In the genomic region with DNA sequence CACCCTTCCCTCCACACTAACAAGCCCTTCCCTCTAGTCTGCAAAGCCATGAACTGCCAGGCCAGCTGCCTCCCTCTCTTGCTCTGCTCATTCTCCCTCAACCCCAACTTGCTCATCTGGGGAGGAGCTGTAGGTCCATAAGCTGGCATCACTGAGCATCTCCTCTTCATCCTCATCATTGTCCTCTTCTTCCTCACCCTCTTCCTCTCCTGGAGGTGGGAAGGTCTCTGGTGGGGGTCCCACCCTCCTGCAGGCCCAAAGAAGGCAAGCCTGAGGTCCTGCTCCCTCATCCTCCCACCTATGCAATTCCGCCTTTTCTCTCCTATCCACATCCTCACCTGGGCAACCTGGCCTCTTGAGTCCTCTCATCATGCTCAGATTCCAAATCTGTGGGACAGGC, we compare ENCODE assay signal across 18 cellular contexts. TPM values are rescaled to one million over a fixed set of nuclear protein-coding genes. Genes with fewer than 3 reads are reported as not detected.
A peak's percentile ranks its signal among the peaks of the same experiment; 100 is the strongest.
DNase-seq lines count a peak whose midpoint lies in the region; ATAC-seq and TF ChIP-seq lines count a peak whose summit lies in the region.
"Had no signal": no experiment of that assay in that cellular context is flagged by ENCODE, and none has a peak within 500 bp of the region (broad histone marks: within the 10 kb centered on the region; RNA-seq: fewer than 3 reads in every experiment).

No MANE protein-coding gene starts in this region.

- H3K4me3 Mint-ChIP-seq in CD8-positive, alpha-beta memory T cell = peak overlapping the region in 1 of 7 donors; percentile 59
- no peak overlapping the region for H3K4me3 Mint-ChIP-seq in activated naive CD8-positive, alpha-beta T cell treated with anti-CD3 and anti-CD28 coated beads, Interleukin-2, amount 10 ng/mL, durations not matched to agents 7 days and 5 days
- peak overlapping the region; percentile 27 for H3K4me3 Mint-ChIP-seq in neural progenitor cell
- H3K4me3 Mint-ChIP-seq: activated B cell treated with CpG ODN at 0.5 μM for 24 hours, endodermal cell had no signal

- DNase-seq in CD8-positive, alpha-beta memory T cell = no peak
- no peak for DNase-seq in activated naive CD8-positive, alpha-beta T cell treated with anti-CD3 and anti-CD28 coated beads, Interleukin-2, amount 10 ng/mL, durations not matched to agents 7 days and 5 days
- DNase-seq in neural progenitor cell (ENCODE audit: low spot score) (no peak), RWPE1 (ENCODE audit: low spot score) (no peak)
- DNase-seq: activated B cell treated with CpG ODN at 0.5 μM for 24 hours, endodermal cell, GF-D8, glutamatergic neuron, H7, NCI-H1436 treated with DMSO at 0.1 percent for 48 hours, NCI-H2171, NCI-H69, nucleus accumbens, OCI-M1 had no signal

- H3K9me3 ChIP-seq in CD8-positive, alpha-beta memory T cell (ENCODE audit: low read length) = no peaks in the 10 kb centered on the region
- H3K9me3 ChIP-seq in Loucy (ENCODE audit: insufficient read depth, low read depth, low read length) (no peaks in the 10 kb centered on the region), neural progenitor cell (ENCODE audit: low read depth) (no peaks in the 10 kb centered on the region)

- H3K9me3 Mint-ChIP-seq in CD8-positive, alpha-beta memory T cell = no peaks in the 10 kb centered on the region
- H3K9me3 Mint-ChIP-seq in activated naive CD8-positive, alpha-beta T cell treated with anti-CD3 and anti-CD28 coated beads, Interleukin-2, amount 10 ng/mL, durations not matched to agents 7 days and 5 days = no peaks in the 10 kb centered on the region
- no peaks in the 10 kb centered on the region for H3K9me3 Mint-ChIP-seq in neural progenitor cell
- H3K9me3 Mint-ChIP-seq: activated B cell treated with CpG ODN at 0.5 μM for 24 hours, endodermal cell had no signal

- no peaks in the 10 kb centered on the region for H3K9me2 ChIP-seq in Loucy (replicated peaks; ENCODE audit: low read depth, low read length)

- ATAC-seq in activated naive CD8-positive, alpha-beta T cell treated with anti-CD3 and anti-CD28 coated beads, Interleukin-2, amount 10 ng/mL, durations not matched to agents 7 days and 5 days (ENCODE audit: low read depth) = no peak
- no peak for ATAC-seq in GM19397 (IDR thresholded peaks at IDR 0.05; ENCODE audit: unreplicated experiment)
- no peak for ATAC-seq in HG02571 (IDR thresholded peaks at IDR 0.05; ENCODE audit: unreplicated experiment)
- ATAC-seq: right cardiac atrium had no signal

- CTCF ChIA-PET in CD8-positive, alpha-beta memory T cell (lab: Charles Lee) = no interaction called here
- CTCF ChIA-PET in RWPE1 (lab: Yijun Ruan, JAX) = no interaction called here

- peak overlapping the region; percentile 98 for H3K9ac ChIP-seq in Loucy (ENCODE audit: low read depth, low read length, poor library complexity, severe bottlenecking)
- no peak overlapping the region for H3K9ac ChIP-seq in neural progenitor cell

- H3K4me3 ChIP-seq in CD8-positive, alpha-beta memory T cell (ENCODE audit: low read length) = no peak overlapping the region
- H3K4me3 ChIP-seq in Loucy (ENCODE audit: low read length, poor library complexity, severe bottlenecking) (peak overlapping the region; percentile 98), neural progenitor cell (no peak overlapping the region)

- H3K4me2 ChIP-seq in Loucy (ENCODE audit: low read depth, low read length, poor library complexity, severe bottlenecking) = peak overlapping the region; percentile 100
- H3K4me2 ChIP-seq in neural progenitor cell = peak overlapping the region; percentile 85

- no peaks in the 10 kb centered on the region for H3K27me3 Mint-ChIP-seq in CD8-positive, alpha-beta memory T cell
- no peaks in the 10 kb centered on the region for H3K27me3 Mint-ChIP-seq in activated naive CD8-positive, alpha-beta T cell treated with anti-CD3 and anti-CD28 coated beads, Interleukin-2, amount 10 ng/mL, durations not matched to agents 7 days and 5 days
- H3K27me3 Mint-ChIP-seq in neural progenitor cell (ENCODE audit: insufficient read depth, low read depth) = peaks cover 10% of the 10 kb centered on the region
- H3K27me3 Mint-ChIP-seq: activated B cell treated with CpG ODN at 0.5 μM for 24 hours had no signal

- POLR2A ChIA-PET in CD8-positive, alpha-beta memory T cell (lab: Charles Lee) = no interaction called here
- POLR2A ChIA-PET in activated naive CD8-positive, alpha-beta T cell treated with anti-CD3 and anti-CD28 coated beads, Interleukin-2, amount 10 ng/mL, durations not matched to agents 7 days and 5 days (lab: Charles Lee) = no interaction called here
- POLR2A ChIA-PET in RWPE1 (lab: Yijun Ruan, JAX; ENCODE audit: low non-redundant PET) = no interaction called here

- H3K27ac ChIP-seq in CD8-positive, alpha-beta memory T cell (ENCODE audit: low read depth, low read length) = peak overlapping the region; percentile 77
- H3K27ac ChIP-seq in neural progenitor cell (no peak overlapping the region), RWPE1 (no peak overlapping the region)

- H4K20me1 ChIP-seq in Loucy (ENCODE audit: insufficient read depth, low read length, poor library complexity, severe bottlenecking) (no peaks in the 10 kb centered on the region), neural progenitor cell (ENCODE audit: low read depth) (peaks cover under 1% of the 10 kb centered on the region)

- no peak overlapping the region for H2AFZ ChIP-seq in Loucy (ENCODE audit: low read length)
- no peak overlapping the region for H2AFZ ChIP-seq in neural progenitor cell (replicated peaks)

- H3K36me3 ChIP-seq in CD8-positive, alpha-beta memory T cell (ENCODE audit: insufficient read depth, low read length) = no peaks in the 10 kb centered on the region
- peaks cover 9% of the 10 kb centered on the region; the same call in 1 of the 2 replicates for H3K36me3 ChIP-seq in Loucy (ENCODE audit: insufficient read depth, low read length)
- H3K36me3 ChIP-seq in neural progenitor cell = no peaks in the 10 kb centered on the region

- H3K79me2 ChIP-seq in Loucy (ENCODE audit: insufficient read depth, low read length) (peaks cover 47% of the 10 kb centered on the region), neural progenitor cell (ENCODE audit: low read depth) (peaks cover 13% of the 10 kb centered on the region)

- peaks cover 64% of the 10 kb centered on the region for H3K4me1 ChIP-seq in CD8-positive, alpha-beta memory T cell (ENCODE audit: insufficient read depth, low read length)
- peaks cover 66% of the 10 kb centered on the region for H3K4me1 ChIP-seq in Loucy (ENCODE audit: insufficient read depth, low read length, poor library complexity, severe bottlenecking)
- peaks cover 11% of the 10 kb centered on the region for H3K4me1 ChIP-seq in neural progenitor cell

- no peak for TF ChIP-seq CTCF in Loucy (conservative IDR thresholded peaks at IDR 0.05; ENCODE audit: low read length)
- TF ChIP-seq CTCF in neural progenitor cell (IDR thresholded peaks at IDR 0.05) = no peak
- no peak for TF ChIP-seq CTCF in RWPE1 (conservative IDR thresholded peaks at IDR 0.05; ENCODE audit: low read depth)

- no peaks in the 10 kb centered on the region for H3K27me3 ChIP-seq in CD8-positive, alpha-beta memory T cell (ENCODE audit: insufficient read depth, low read length, poor library complexity, severe bottlenecking)
- H3K27me3 ChIP-seq in Loucy (ENCODE audit: insufficient read depth, low read length, poor library complexity, severe bottlenecking) = no peaks in the 10 kb centered on the region
- H3K27me3 ChIP-seq in neural progenitor cell = peaks cover 14% of the 10 kb centered on the region

- no peaks in the 10 kb centered on the region for H3F3A ChIP-seq in Loucy (ENCODE audit: low read depth)
- peaks cover 8% of the 10 kb centered on the region for H3F3A ChIP-seq in neural progenitor cell (ENCODE audit: low read depth)

- peak overlapping the region in 6 of 8 donors; percentile 27 to 79 (median 66) for H3K27ac Mint-ChIP-seq in CD8-positive, alpha-beta memory T cell
- peak overlapping the region; percentile 37 for H3K27ac Mint-ChIP-seq in activated naive CD8-positive, alpha-beta T cell treated with anti-CD3 and anti-CD28 coated beads, Interleukin-2, amount 10 ng/mL, durations not matched to agents 7 days and 5 days
- H3K27ac Mint-ChIP-seq in neural progenitor cell = peak overlapping the region; percentile 42
- H3K27ac Mint-ChIP-seq: endodermal cell had no signal

- peaks cover 0 to 4% (median 0%) of the 10 kb centered on the region in 3 donors for H3K36me3 Mint-ChIP-seq in CD8-positive, alpha-beta memory T cell
- peaks cover 18% of the 10 kb centered on the region for H3K36me3 Mint-ChIP-seq in activated naive CD8-positive, alpha-beta T cell treated with anti-CD3 and anti-CD28 coated beads, Interleukin-2, amount 10 ng/mL, durations not matched to agents 7 days and 5 days
- H3K36me3 Mint-ChIP-seq in neural progenitor cell = peaks cover 16% of the 10 kb centered on the region

- peaks cover 32 to 34% (median 32%) of the 10 kb centered on the region in 3 donors for H3K4me1 Mint-ChIP-seq in CD8-positive, alpha-beta memory T cell
- H3K4me1 Mint-ChIP-seq in activated naive CD8-positive, alpha-beta T cell treated with anti-CD3 and anti-CD28 coated beads, Interleukin-2, amount 10 ng/mL, durations not matched to agents 7 days and 5 days = peaks cover 28% of the 10 kb centered on the region
- peaks cover 22% of the 10 kb centered on the region for H3K4me1 Mint-ChIP-seq in neural progenitor cell

RNA-seq across cellular contexts. Expression of gene ZNF692, which starts 2.7 kb away (rescaled TPM):
- total RNA-seq in CD8-positive, alpha-beta memory T cell = 10 to 100 TPM; 56.0 to 58.7 TPM
- polyA plus RNA-seq in CD8-positive, alpha-beta memory T cell = 9.6 TPM
- 10 to 100 TPM; 58.6 to 70.2 TPM for total RNA-seq in activated naive CD8-positive, alpha-beta T cell treated with anti-CD3 and anti-CD28 coated beads, Interleukin-2, amount 10 ng/mL, durations not matched to agents 7 days and 5 days
- total RNA-seq in neural progenitor cell (ENCODE audit: low replicate concordance) = 37.8 and 84.9 TPM in 2 replicates

RNA-seq across cellular contexts. Expression of gene ZNF672, which starts 18.2 kb away (rescaled TPM):
- 10 to 100 TPM; 52.1 to 55.2 TPM for total RNA-seq in CD8-positive, alpha-beta memory T cell
- 29.6 TPM for polyA plus RNA-seq in CD8-positive, alpha-beta memory T cell
- 10 to 100 TPM; 51.0 to 53.6 TPM for total RNA-seq in activated naive CD8-positive, alpha-beta T cell treated with anti-CD3 and anti-CD28 coated beads, Interleukin-2, amount 10 ng/mL, durations not matched to agents 7 days and 5 days
- 16.9 and 35.5 TPM in 2 replicates for total RNA-seq in neural progenitor cell (ENCODE audit: low replicate concordance)

RNA-seq across cellular contexts. Expression of gene SH3BP5L, which starts 30.5 kb away (rescaled TPM):
- total RNA-seq in CD8-positive, alpha-beta memory T cell = 10 to 100 TPM; 20.1 to 21.8 TPM
- polyA plus RNA-seq in CD8-positive, alpha-beta memory T cell = 3.8 TPM
- total RNA-seq in activated naive CD8-positive, alpha-beta T cell treated with anti-CD3 and anti-CD28 coated beads, Interleukin-2, amount 10 ng/mL, durations not matched to agents 7 days and 5 days = 10 to 100 TPM; 32.8 to 34.7 TPM
- 9.6 and 30.8 TPM in 2 replicates for total RNA-seq in neural progenitor cell (ENCODE audit: low replicate concordance)

RNA-seq across cellular contexts. Expression of gene PGBD2, which starts 49.9 kb away (rescaled TPM):
- 1 to 10 TPM; 7.0 to 8.1 TPM for total RNA-seq in CD8-positive, alpha-beta memory T cell
- 13.7 TPM for polyA plus RNA-seq in CD8-positive, alpha-beta memory T cell
- 10 to 100 TPM in 1 of 2 experiments, 1 to 10 TPM in 1; 9.6 to 10.1 TPM for total RNA-seq in activated naive CD8-positive, alpha-beta T cell treated with anti-CD3 and anti-CD28 coated beads, Interleukin-2, amount 10 ng/mL, durations not matched to agents 7 days and 5 days
- total RNA-seq in neural progenitor cell (ENCODE audit: low replicate concordance) = 7.9 and 11.2 TPM in 2 replicates
